Comparison of ENCODE assay signal across 1 cellular context in the genomic region with DNA sequence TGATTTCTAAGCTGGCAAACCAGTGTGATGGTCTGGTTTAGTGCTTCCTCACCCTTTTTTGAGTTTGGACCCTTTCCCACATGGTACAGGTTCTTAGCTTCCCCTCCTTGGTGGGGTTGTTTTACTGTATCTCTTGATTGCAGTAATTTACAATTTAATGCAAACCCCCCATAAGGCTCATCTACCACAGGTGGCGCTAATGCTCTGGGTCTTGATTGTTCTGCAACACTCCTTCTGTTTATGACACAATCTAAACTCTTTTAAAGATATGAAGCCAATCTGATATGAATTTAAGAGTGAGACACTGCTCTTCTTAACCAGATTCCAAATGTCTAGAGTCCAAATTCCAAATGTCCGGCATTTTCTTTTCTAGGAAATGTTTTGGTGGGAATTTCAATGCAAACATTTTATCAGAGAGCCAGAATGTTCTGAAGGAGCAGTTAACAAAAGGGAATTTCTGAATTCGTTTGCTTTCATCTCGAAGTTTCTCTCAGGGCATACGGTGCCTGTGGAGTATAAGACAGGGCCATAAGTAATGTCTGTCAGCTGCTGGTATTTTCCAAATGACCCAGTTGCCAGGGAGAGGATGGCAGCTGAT.
A peak's percentile ranks its signal among the peaks of the same experiment; 100 is the strongest.
TF ChIP-seq lines count a peak whose summit lies in the region.

No MANE protein-coding gene starts in this region.

TF ChIP-seq in K562, 482 proteins besides CTCF, POLR2A, EP300 and RAD21 (continued from another document):
- TF ChIP-seq SLC30A9 (CRISPR knock-in tag; IDR thresholded peaks at IDR 0.05): no peak
- TF ChIP-seq FOSL1 (tag; conservative IDR thresholded peaks at IDR 0.05): peak; percentile 30; the same call in 1 of the 2 replicates
- TF ChIP-seq NUFIP1 (IDR thresholded peaks at IDR 0.05; ENCODE audit: partially characterized antibody): no peak
- no peak for TF ChIP-seq ARNT (IDR thresholded peaks at IDR 0.05)
- peak; percentile 60; the same call in 1 of the 2 replicates for TF ChIP-seq CEBPB (tag; IDR thresholded peaks at IDR 0.05)
- no peak for TF ChIP-seq PHB (CRISPR knock-in tag; IDR thresholded peaks at IDR 0.05)
- TF ChIP-seq ZNF507 (tag; conservative IDR thresholded peaks at IDR 0.05): no peak
- TF ChIP-seq MYC (IDR thresholded peaks at IDR 0.05; ENCODE audit: low read depth, low read length): no peak
- TF ChIP-seq MYC (CRISPR knock-in tag; IDR thresholded peaks at IDR 0.05; ENCODE audit: borderline replicate concordance, low read depth): no peak
- TF ChIP-seq ZNF134 (CRISPR knock-in tag; conservative IDR thresholded peaks at IDR 0.05): no peak
- 0 out of 2 replicates have a peak, but pooled peaks have one; percentile 6 for TF ChIP-seq JUND (IDR thresholded peaks at IDR 0.05; ENCODE audit: borderline replicate concordance, low read depth, low read length)
- TF ChIP-seq JUND (tag; IDR thresholded peaks at IDR 0.05; ENCODE audit: borderline replicate concordance, low read depth, low read length): no peak; the same call in 2 of the 3 replicates
- no peak for TF ChIP-seq ZNF184 (CRISPR knock-in tag; IDR thresholded peaks at IDR 0.05)
- TF ChIP-seq CHD2 (IDR thresholded peaks at IDR 0.05; ENCODE audit: low read depth, low read length): no peak
- TF ChIP-seq KDM5B (IDR thresholded peaks at IDR 0.05; ENCODE audit: insufficient replicate concordance, low read depth, low read length): no peak
- TF ChIP-seq, protein P1, sequence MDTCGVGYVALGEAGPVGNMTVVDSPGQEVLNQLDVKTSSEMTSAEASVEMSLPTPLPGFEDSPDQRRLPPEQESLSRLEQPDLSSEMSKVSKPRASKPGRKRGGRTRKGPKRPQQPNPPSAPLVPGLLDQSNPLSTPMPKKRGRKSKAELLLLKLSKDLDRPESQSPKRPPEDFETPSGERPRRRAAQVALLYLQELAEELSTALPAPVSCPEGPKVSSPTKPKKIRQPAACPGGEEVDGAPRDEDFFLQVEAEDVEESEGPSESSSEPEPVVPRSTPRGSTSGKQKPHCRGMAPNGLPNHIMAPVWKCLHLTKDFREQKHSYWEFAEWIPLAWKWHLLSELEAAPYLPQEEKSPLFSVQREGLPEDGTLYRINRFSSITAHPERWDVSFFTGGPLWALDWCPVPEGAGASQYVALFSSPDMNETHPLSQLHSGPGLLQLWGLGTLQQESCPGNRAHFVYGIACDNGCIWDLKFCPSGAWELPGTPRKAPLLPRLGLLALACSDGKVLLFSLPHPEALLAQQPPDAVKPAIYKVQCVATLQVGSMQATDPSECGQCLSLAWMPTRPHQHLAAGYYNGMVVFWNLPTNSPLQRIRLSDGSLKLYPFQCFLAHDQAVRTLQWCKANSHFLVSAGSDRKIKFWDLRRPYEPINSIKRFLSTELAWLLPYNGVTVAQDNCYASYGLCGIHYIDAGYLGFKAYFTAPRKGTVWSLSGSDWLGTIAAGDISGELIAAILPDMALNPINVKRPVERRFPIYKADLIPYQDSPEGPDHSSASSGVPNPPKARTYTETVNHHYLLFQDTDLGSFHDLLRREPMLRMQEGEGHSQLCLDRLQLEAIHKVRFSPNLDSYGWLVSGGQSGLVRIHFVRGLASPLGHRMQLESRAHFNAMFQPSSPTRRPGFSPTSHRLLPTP (IDR thresholded peaks at IDR 0.05; ENCODE audit: borderline replicate concordance, extremely low read depth, insufficient read length): no peak
- no peak for TF ChIP-seq SP1 (CRISPR knock-in tag; IDR thresholded peaks at IDR 0.05)
- no peak for TF ChIP-seq MECOM (CRISPR knock-in tag; IDR thresholded peaks at IDR 0.05)
- TF ChIP-seq, protein P2, sequence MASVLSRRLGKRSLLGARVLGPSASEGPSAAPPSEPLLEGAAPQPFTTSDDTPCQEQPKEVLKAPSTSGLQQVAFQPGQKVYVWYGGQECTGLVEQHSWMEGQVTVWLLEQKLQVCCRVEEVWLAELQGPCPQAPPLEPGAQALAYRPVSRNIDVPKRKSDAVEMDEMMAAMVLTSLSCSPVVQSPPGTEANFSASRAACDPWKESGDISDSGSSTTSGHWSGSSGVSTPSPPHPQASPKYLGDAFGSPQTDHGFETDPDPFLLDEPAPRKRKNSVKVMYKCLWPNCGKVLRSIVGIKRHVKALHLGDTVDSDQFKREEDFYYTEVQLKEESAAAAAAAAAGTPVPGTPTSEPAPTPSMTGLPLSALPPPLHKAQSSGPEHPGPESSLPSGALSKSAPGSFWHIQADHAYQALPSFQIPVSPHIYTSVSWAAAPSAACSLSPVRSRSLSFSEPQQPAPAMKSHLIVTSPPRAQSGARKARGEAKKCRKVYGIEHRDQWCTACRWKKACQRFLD (CRISPR knock-in tag; IDR thresholded peaks at IDR 0.05): no peak
- no peak for TF ChIP-seq KDM2B (CRISPR knock-in tag; IDR thresholded peaks at IDR 0.05)
- TF ChIP-seq, protein P3, sequence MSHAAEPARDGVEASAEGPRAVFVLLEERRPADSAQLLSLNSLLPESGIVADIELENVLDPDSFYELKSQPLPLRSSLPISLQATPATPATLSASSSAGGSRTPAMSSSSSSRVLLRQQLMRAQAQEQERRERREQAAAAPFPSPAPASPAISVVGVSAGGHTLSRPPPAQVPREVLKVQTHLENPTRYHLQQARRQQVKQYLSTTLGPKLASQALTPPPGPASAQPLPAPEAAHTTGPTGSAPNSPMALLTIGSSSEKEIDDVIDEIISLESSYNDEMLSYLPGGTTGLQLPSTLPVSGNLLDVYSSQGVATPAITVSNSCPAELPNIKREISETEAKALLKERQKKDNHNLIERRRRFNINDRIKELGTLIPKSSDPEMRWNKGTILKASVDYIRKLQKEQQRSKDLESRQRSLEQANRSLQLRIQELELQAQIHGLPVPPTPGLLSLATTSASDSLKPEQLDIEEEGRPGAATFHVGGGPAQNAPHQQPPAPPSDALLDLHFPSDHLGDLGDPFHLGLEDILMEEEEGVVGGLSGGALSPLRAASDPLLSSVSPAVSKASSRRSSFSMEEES (CRISPR knock-in tag; IDR thresholded peaks at IDR 0.05): no peak
- TF ChIP-seq, protein P4, sequence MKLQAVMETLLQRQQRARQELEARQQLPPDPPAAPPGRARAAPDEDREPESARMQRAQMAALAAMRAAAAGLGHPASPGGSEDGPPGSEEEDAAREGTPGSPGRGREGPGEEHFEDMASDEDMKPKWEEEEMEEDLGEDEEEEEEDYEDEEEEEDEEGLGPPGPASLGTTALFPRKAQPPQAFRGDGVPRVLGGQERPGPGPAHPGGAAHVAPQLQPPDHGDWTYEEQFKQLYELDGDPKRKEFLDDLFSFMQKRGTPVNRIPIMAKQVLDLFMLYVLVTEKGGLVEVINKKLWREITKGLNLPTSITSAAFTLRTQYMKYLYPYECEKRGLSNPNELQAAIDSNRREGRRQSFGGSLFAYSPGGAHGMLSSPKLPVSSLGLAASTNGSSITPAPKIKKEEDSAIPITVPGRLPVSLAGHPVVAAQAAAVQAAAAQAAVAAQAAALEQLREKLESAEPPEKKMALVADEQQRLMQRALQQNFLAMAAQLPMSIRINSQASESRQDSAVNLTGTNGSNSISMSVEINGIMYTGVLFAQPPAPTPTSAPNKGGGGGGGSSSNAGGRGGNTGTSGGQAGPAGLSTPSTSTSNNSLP (IDR thresholded peaks at IDR 0.05; ENCODE audit: borderline replicate concordance, low read depth, low read length): peak; percentile 83
- TF ChIP-seq, protein P5, sequence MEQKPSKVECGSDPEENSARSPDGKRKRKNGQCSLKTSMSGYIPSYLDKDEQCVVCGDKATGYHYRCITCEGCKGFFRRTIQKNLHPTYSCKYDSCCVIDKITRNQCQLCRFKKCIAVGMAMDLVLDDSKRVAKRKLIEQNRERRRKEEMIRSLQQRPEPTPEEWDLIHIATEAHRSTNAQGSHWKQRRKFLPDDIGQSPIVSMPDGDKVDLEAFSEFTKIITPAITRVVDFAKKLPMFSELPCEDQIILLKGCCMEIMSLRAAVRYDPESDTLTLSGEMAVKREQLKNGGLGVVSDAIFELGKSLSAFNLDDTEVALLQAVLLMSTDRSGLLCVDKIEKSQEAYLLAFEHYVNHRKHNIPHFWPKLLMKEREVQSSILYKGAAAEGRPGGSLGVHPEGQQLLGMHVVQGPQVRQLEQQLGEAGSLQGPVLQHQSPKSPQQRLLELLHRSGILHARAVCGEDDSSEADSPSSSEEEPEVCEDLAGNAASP (IDR thresholded peaks at IDR 0.05): no peak
- TF ChIP-seq ZNF324 (CRISPR knock-in tag; IDR thresholded peaks at IDR 0.05): no peak
- no peak for TF ChIP-seq CEBPG (CRISPR knock-in tag; IDR thresholded peaks at IDR 0.05)
- peak; percentile 44 to 55 for TF ChIP-seq CEBPG (tag; conservative IDR thresholded peaks at IDR 0.05 in 1 of 2, IDR thresholded peaks at IDR 0.05 in 1 of 2)
- TF ChIP-seq MYBL2 (IDR thresholded peaks at IDR 0.05; ENCODE audit: low read depth): no peak
- no peak for TF ChIP-seq MYBL2 (CRISPR knock-in tag; IDR thresholded peaks at IDR 0.05; ENCODE audit: borderline replicate concordance)
- TF ChIP-seq MAZ (CRISPR knock-in tag; conservative IDR thresholded peaks at IDR 0.05 in 1 of 2, IDR thresholded peaks at IDR 0.05 in 1 of 2): peak in 1 of 2 experiments; percentile 40; a peak in 1 of 4 replicates
- no peak for TF ChIP-seq TGIF2 (CRISPR knock-in tag; IDR thresholded peaks at IDR 0.05)
